Comparison of ENCODE assay signal across 20 cellular contexts in the genomic region with DNA sequence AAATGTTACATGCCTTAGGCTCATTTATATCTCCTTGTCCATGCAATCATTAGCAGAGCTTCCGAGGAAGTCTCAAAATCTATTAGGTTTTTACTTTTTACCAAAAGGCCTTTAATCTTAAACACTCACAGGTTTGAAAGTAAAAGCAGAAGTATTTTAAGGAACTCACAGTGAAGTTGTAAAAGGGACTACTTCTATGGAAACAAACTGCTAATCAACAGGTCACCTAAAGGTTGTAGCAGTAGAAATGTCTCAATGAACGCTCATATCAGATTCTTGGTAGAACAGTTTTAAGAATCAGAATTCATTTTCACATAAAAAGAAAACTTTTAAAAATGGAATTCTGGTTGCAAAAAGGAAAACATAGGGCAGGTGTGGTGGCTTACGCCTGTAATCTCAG. TPM values are rescaled to one million over a fixed set of nuclear protein-coding genes. Genes with fewer than 3 reads are reported as not detected.
A peak's percentile ranks its signal among the peaks of the same experiment; 100 is the strongest.
DNase-seq lines count a peak whose midpoint lies in the region; ATAC-seq, FAIRE-seq and TF ChIP-seq lines count a peak whose summit lies in the region.
"Had no signal": no experiment of that assay in that cellular context is flagged by ENCODE, and none has a peak within 500 bp of the region (broad histone marks: within the 10 kb centered on the region; RNA-seq: fewer than 3 reads in every experiment).

No MANE protein-coding gene starts in this region.

- intact Hi-C loops in kidney (cut with DNase I) (no loop called here), PC-3 (cut with micrococcal nuclease) (no loop called here)

- H3K4me1 ChIP-seq in OCI-LY3 (ENCODE audit: low read length) (peaks cover 53% of the 10 kb centered on the region), thoracic aorta (ENCODE audit: control insufficient read depth in 1 of 2, low read depth in 2 of 2) (peaks cover 9 to 16% of the 10 kb centered on the region in 2 donors), kidney (ENCODE audit: control insufficient read depth in 1 of 2, insufficient read depth in 1 of 2, low read depth in 1 of 2, low read length in 2 of 2) (peaks cover 11 to 14% of the 10 kb centered on the region in 2 donors), PC-3 (ENCODE audit: insufficient read depth, low read length) (no peaks in the 10 kb centered on the region)
- H3K4me1 ChIP-seq: prostate gland had no signal

- H2AFZ ChIP-seq in OCI-LY3 (ENCODE audit: low read depth, low read length) (0 out of 2 replicates have a peak overlapping the region, but pooled peaks have one; percentile 5), PC-3 (ENCODE audit: low read length) (no peak overlapping the region)
- H2AFZ ChIP-seq: GM23248 had no signal

- H3K27me3 ChIP-seq in HL-60 (ENCODE audit: insufficient read depth, poor library complexity, severe bottlenecking) (no peaks in the 10 kb centered on the region), OCI-LY3 (ENCODE audit: low read depth, low read length) (no peaks in the 10 kb centered on the region), thoracic aorta (replicated peaks; ENCODE audit: insufficient read depth) (no peaks in the 10 kb centered on the region), PC-3 (ENCODE audit: low read length) (no peaks in the 10 kb centered on the region)
- H3K27me3 ChIP-seq: adrenal gland, upper lobe of right lung had no signal

- peaks cover 19 to 33% (median 27%) of the 10 kb centered on the region in 3 donors for H3K4me1 Mint-ChIP-seq in T-cell
- H3K4me1 Mint-ChIP-seq in mesothelial cell of epicardium: peaks cover 16% of the 10 kb centered on the region

- H3K4me3 ChIP-seq in HL-60 (replicated peaks; ENCODE audit: insufficient read depth, low read length): no peak overlapping the region
- H3K4me3 ChIP-seq in OCI-LY3 (ENCODE audit: low read length): peak overlapping the region; percentile 37
- no peak overlapping the region for H3K4me3 ChIP-seq in thoracic aorta
- no peak overlapping the region for H3K4me3 ChIP-seq in kidney (ENCODE audit: low read length in 2 of 2)
- H3K4me3 ChIP-seq in PC-3 (ENCODE audit: low read length): no peak overlapping the region
- H3K4me3 ChIP-seq: adrenal gland, BLaER1, GM23248, prostate gland, upper lobe of right lung had no signal

- H3K27ac ChIP-seq in HL-60 (replicated peaks) (peak overlapping the region; percentile 70), OCI-LY3 (ENCODE audit: low read length) (peak overlapping the region; percentile 56), thoracic aorta (peak overlapping the region; percentile 11 to 40), kidney (ENCODE audit: low read depth in 2 of 2, low read length in 2 of 2) (no peak overlapping the region), PC-3 (ENCODE audit: low read length) (no peak overlapping the region)
- H3K27ac ChIP-seq: BLaER1, GM23248, KMS-11, prostate gland, upper lobe of right lung had no signal

- ATAC-seq in thoracic aorta (ENCODE audit: insufficient number of reproducible peaks, low FRiP score, low read depth): no peak
- ATAC-seq in T-cell (replicated peaks in 1 of 4): no peak
- no peak for ATAC-seq in PC-3
- ATAC-seq: activated CD8-positive, alpha-beta memory T cell treated with anti-CD3 and anti-CD28 coated beads, Interleukin-2, amount 10 ng/mL, durations not matched to agents 7 days and 5 days; upper lobe of right lung had no signal

- H3K27me3 Mint-ChIP-seq in T-cell: peaks cover 0 to 3% of the 10 kb centered on the region in 2 donors
- H3K27me3 Mint-ChIP-seq in mesothelial cell of epicardium (ENCODE audit: low read depth): peaks cover 4% of the 10 kb centered on the region

- no peaks in the 10 kb centered on the region for H4K20me1 ChIP-seq in OCI-LY3 (ENCODE audit: insufficient read depth, low read length)
- H4K20me1 ChIP-seq in PC-3 (ENCODE audit: low read length): no peaks in the 10 kb centered on the region

- no TSS peak for BruUV-seq in PC-3 (replicated peaks; lab: Mats Ljungman, UMichigan)

- TF ChIP-seq CTCF in HL-60 (IDR thresholded peaks at IDR 0.05; ENCODE audit: insufficient read depth, low read length): no peak
- TF ChIP-seq CTCF in OCI-LY3 (IDR thresholded peaks at IDR 0.05; ENCODE audit: low read depth, low read length): no peak
- TF ChIP-seq CTCF in thoracic aorta (IDR thresholded peaks at IDR 0.05): no peak
- TF ChIP-seq CTCF in kidney (IDR thresholded peaks at IDR 0.05; ENCODE audit: borderline replicate concordance, extremely low read depth, insufficient read depth): no peak
- TF ChIP-seq CTCF in mesothelial cell of epicardium (IDR thresholded peaks at IDR 0.05; ENCODE audit: unreplicated experiment): no peak
- TF ChIP-seq CTCF in PC-3 (conservative IDR thresholded peaks at IDR 0.05; ENCODE audit: low read depth, low read length): no peak

- H3K4me2 ChIP-seq in OCI-LY3 (ENCODE audit: low read length) (peak overlapping the region; percentile 68), PC-3 (ENCODE audit: low read length) (no peak overlapping the region)
- H3K4me2 ChIP-seq: BLaER1, KMS-11 had no signal

- H3K9me3 Mint-ChIP-seq in T-cell: no peaks in the 10 kb centered on the region
- no peaks in the 10 kb centered on the region for H3K9me3 Mint-ChIP-seq in mesothelial cell of epicardium

- H3K27ac Mint-ChIP-seq in T-cell: peak overlapping the region in 1 of 2 donors; percentile 57
- H3K27ac Mint-ChIP-seq in mesothelial cell of epicardium: no peak overlapping the region
- H3K27ac Mint-ChIP-seq: activated CD8-positive, alpha-beta memory T cell treated with anti-CD3 and anti-CD28 coated beads, Interleukin-2, amount 10 ng/mL, durations not matched to agents 7 days and 5 days had no signal

- no peaks in the 10 kb centered on the region for H3K79me2 ChIP-seq in OCI-LY3 (ENCODE audit: low read length)
- no peaks in the 10 kb centered on the region for H3K79me2 ChIP-seq in PC-3 (ENCODE audit: low read length)

- peak overlapping the region; percentile 23; the same call in 1 of the 2 replicates for H3K9ac ChIP-seq in OCI-LY3 (ENCODE audit: low read length)
- no peak overlapping the region for H3K9ac ChIP-seq in kidney (ENCODE audit: low read length in 2 of 2)
- H3K9ac ChIP-seq in PC-3 (ENCODE audit: low read length): no peak overlapping the region
- H3K9ac ChIP-seq: BLaER1, GM23248, KMS-11 had no signal

- H3K9me2 ChIP-seq in PC-3 (replicated peaks; ENCODE audit: low read length): no peaks in the 10 kb centered on the region

- H3K36me3 ChIP-seq in OCI-LY3 (replicated peaks; ENCODE audit: low read depth, low read length) (no peaks in the 10 kb centered on the region), thoracic aorta (no peaks in the 10 kb centered on the region), kidney (ENCODE audit: control insufficient read depth in 1 of 2, insufficient read depth in 2 of 2, low read length in 2 of 2) (no peaks in the 10 kb centered on the region), PC-3 (ENCODE audit: low read depth, low read length) (no peaks in the 10 kb centered on the region)
- H3K36me3 ChIP-seq: adrenal gland, BLaER1, prostate gland, upper lobe of right lung had no signal

- H3K4me3 Mint-ChIP-seq in T-cell: no peak overlapping the region
- no peak overlapping the region for H3K4me3 Mint-ChIP-seq in mesothelial cell of epicardium
- H3K4me3 Mint-ChIP-seq: activated CD8-positive, alpha-beta memory T cell treated with anti-CD3 and anti-CD28 coated beads, Interleukin-2, amount 10 ng/mL, durations not matched to agents 7 days and 5 days had no signal

- H3K9me3 ChIP-seq in OCI-LY3 (ENCODE audit: insufficient read depth, low read length) (no peaks in the 10 kb centered on the region), thoracic aorta (no peaks in the 10 kb centered on the region), kidney (ENCODE audit: control insufficient read depth in 1 of 2, low read length in 2 of 2) (no peaks in the 10 kb centered on the region), PC-3 (ENCODE audit: low read length) (no peaks in the 10 kb centered on the region)
- H3K9me3 ChIP-seq: adrenal gland, BLaER1, prostate gland, upper lobe of right lung had no signal

- DNase-seq in HL-60 (ENCODE audit: low read depth in 1 of 2, low spot score in 1 of 2) (peak in 1 of 2 experiments; percentile 31), germinal center (ENCODE audit: low spot score) (peak; percentile 41), thoracic aorta (ENCODE audit: low spot score) (no peak), kidney (no peak), T-cell (no peak), mesothelial cell of epicardium (ENCODE audit: low spot score in 2 of 2, unreplicated experiment in 2 of 2) (no peak), PC-3 (no peak)
- DNase-seq: activated CD4-positive, CD25-positive, alpha-beta regulatory T cell; activated CD8-positive, alpha-beta memory T cell treated with anti-CD3 and anti-CD28 coated beads, Interleukin-2, amount 10 ng/mL, durations not matched to agents 7 days and 5 days; adrenal gland; GM23248; NCI-H1436 treated with DMSO at 0.1 percent for 48 hours; NCI-H2227 treated with DMSO at 0.1 percent for 48 hours; stimulated activated naive CD4-positive, alpha-beta T cell; upper lobe of right lung had no signal

- FAIRE-seq in kidney (lab: Jason Lieb, UNC): no peak
- FAIRE-seq: endometrium had no signal

- H3K36me3 Mint-ChIP-seq in T-cell (no peaks in the 10 kb centered on the region), mesothelial cell of epicardium (no peaks in the 10 kb centered on the region)
- H3K36me3 Mint-ChIP-seq: activated CD8-positive, alpha-beta memory T cell treated with anti-CD3 and anti-CD28 coated beads, Interleukin-2, amount 10 ng/mL, durations not matched to agents 7 days and 5 days had no signal

- no peaks in the 10 kb centered on the region for H3F3A ChIP-seq in PC-3 (ENCODE audit: low read length, unreplicated experiment)

- CTCF ChIA-PET in T-cell (lab: Charles Lee): no interaction called here
- CTCF ChIA-PET in PC-3 (lab: Charles Lee): no interaction called here

- POLR2A ChIA-PET in T-cell (lab: Charles Lee) (no interaction called here), PC-3 (lab: Charles Lee; ENCODE audit: unreplicated experiment) (no interaction called here)

RNA-seq across cellular contexts. Expression of a gene that starts 5.1 kb away (rescaled TPM):
- 10 to 100 TPM; 63.2 to 95.6 TPM for total RNA-seq in thoracic aorta
- 110 TPM for total RNA-seq in kidney
- 108 TPM for polyA plus RNA-seq in kidney (ENCODE audit: insufficient read depth, low read depth, low replicate concordance)
- 10 to 100 TPM; 11.1 to 18.0 (median 14.9) TPM for total RNA-seq in T-cell
- 60.4 to 65.6 TPM (median 65.6 TPM) in 3 replicates for total RNA-seq in mesothelial cell of epicardium
- 0.07 and 0.35 TPM in 2 replicates for total RNA-seq in PC-3 (2014; rRNA removed)

RNA-seq across cellular contexts. Expression of a gene that starts 30.5 kb away (rescaled TPM):
- total RNA-seq in thoracic aorta: 100 to 1,000 TPM; 579 to 938 TPM
- 204 TPM for total RNA-seq in kidney
- polyA plus RNA-seq in kidney (ENCODE audit: insufficient read depth, low read depth, low replicate concordance): 67.1 TPM
- 1 to 10 TPM in 4 of 5 donors, under 1 TPM in 1; 0.83 to 2.3 (median 2.1) TPM for total RNA-seq in T-cell
- 53.3 to 54.3 TPM (median 53.9 TPM) in 3 replicates for total RNA-seq in mesothelial cell of epicardium
- total RNA-seq in PC-3 (2014; rRNA removed): 0.17 TPM in 1 of 2 replicates, not detected in the other

Comparison
In these comparisons a context has a peak if more than half of its experiments do, and no peak if none do; other contexts are left out.
1. H3K27ac ChIP-seq: peak in HL-60 (single experiment), OCI-LY3 (single experiment) and thoracic aorta (2 of 2); none in kidney (0 of 2) and PC-3 (single experiment).
2. RNA of a gene that starts 30.5 kb away (total RNA-seq): 579 to 938 TPM in thoracic aorta, 204 TPM in kidney (single experiment) and 53.3 to 54.3 TPM in mesothelial cell of epicardium; 0.83 to 2.3 TPM in T-cell and 0.17 TPM in PC-3; every median in the first group is over 10 times any median in the second.